18 cellular contexts compared by ENCODE assay signal in genomic region chr10:5643356-5643755, GRCh38. TPM values are rescaled to one million over a fixed set of nuclear protein-coding genes. Genes with fewer than 3 reads are reported as not detected.
DNase-seq lines count a peak whose midpoint lies in the region; ATAC-seq and TF ChIP-seq lines count a peak whose summit lies in the region.
"Had no signal": no experiment of that assay in that cellular context is flagged by ENCODE, and none has a peak within 500 bp of the region (broad histone marks: within the 10 kb centered on the region; RNA-seq: fewer than 3 reads in every experiment).

No MANE protein-coding gene starts in this region.

- H3K27me3 ChIP-seq in heart right ventricle (no peaks in the 10 kb centered on the region), prostate gland (replicated peaks; ENCODE audit: insufficient read depth) (no peaks in the 10 kb centered on the region), aorta (ENCODE audit: control insufficient read depth in 1 of 2, insufficient read depth in 2 of 2, low read length in 1 of 2) (no peaks in the 10 kb centered on the region)
- H3K27me3 ChIP-seq: foreskin keratinocyte had no signal

- WGBS in heart right ventricle, 2 donors: 51 to 55% methylated on average over 4 of the region's 4 CpGs
- WGBS in prostate gland: 73% methylated on average over 4 of the region's 4 CpGs
- WGBS in aorta, 2 donors: 6 to 8% methylated on average over 4 of the region's 4 CpGs

- H3K36me3 ChIP-seq in heart right ventricle: peaks cover 0 to 65% (median 31%) of the 10 kb centered on the region in 9 donors
- peaks cover 0 to 11% of the 10 kb centered on the region in 2 donors for H3K36me3 ChIP-seq in prostate gland
- H3K36me3 ChIP-seq in aorta (ENCODE audit: control insufficient read depth in 1 of 2, insufficient read depth in 2 of 2, low read length in 1 of 2): peaks cover 0 to 14% of the 10 kb centered on the region in 2 donors

- intact Hi-C loops in heart right ventricle (cut with DNase I): no loop called here
- intact Hi-C loops in prostate gland (cut with DNase I): no loop called here
- intact Hi-C loops in aorta (cut with DNase I): no loop called here
- intact Hi-C loops in natural killer cell (cut with micrococcal nuclease): no loop called here

- H3K4me3 Mint-ChIP-seq in activated naive CD4-positive, alpha-beta T cell treated with anti-CD3 and anti-CD28 coated beads, Interleukin-2, amount 50 U/mL, for 24 hours: no peak overlapping the region
- no peak overlapping the region for H3K4me3 Mint-ChIP-seq in natural killer cell
- H3K4me3 Mint-ChIP-seq: stimulated activated naive CD8-positive, alpha-beta T cell treated with anti-CD3 and anti-CD28 coated beads, Interleukin-15, amount 100 ng/mL, for 72 hours had no signal

- TF ChIP-seq CTCF in heart right ventricle (IDR thresholded peaks at IDR 0.05) (no peak), prostate gland (IDR thresholded peaks at IDR 0.05) (no peak), natural killer cell (IDR thresholded peaks at IDR 0.05) (no peak)

- no peak overlapping the region for H3K4me3 ChIP-seq in heart right ventricle
- no peak overlapping the region for H3K4me3 ChIP-seq in prostate gland
- no peak overlapping the region for H3K4me3 ChIP-seq in aorta (ENCODE audit: low read length in 2 of 2)

- H3K9me3 ChIP-seq in heart right ventricle: no peaks in the 10 kb centered on the region
- no peaks in the 10 kb centered on the region for H3K9me3 ChIP-seq in prostate gland
- H3K9me3 ChIP-seq in aorta (ENCODE audit: control insufficient read depth, low read length): no peaks in the 10 kb centered on the region

- H3K27ac ChIP-seq in heart right ventricle: peak overlapping the region in 8 of 10 donors; percentile 37 to 87 (median 82)
- peak overlapping the region; percentile 12 to 63 for H3K27ac ChIP-seq in prostate gland
- H3K27ac ChIP-seq in aorta (ENCODE audit: low read depth in 1 of 2, low read length in 2 of 2): peak overlapping the region in 1 of 2 donors; percentile 7
- H3K27ac ChIP-seq: 22Rv1, foreskin keratinocyte had no signal

- H3K4me1 ChIP-seq in heart right ventricle: peaks cover 15 to 51% (median 33%) of the 10 kb centered on the region in 9 donors
- peaks cover 2% of the 10 kb centered on the region for H3K4me1 ChIP-seq in prostate gland (replicated peaks)
- H3K4me1 ChIP-seq in aorta (ENCODE audit: control insufficient read depth in 1 of 2, insufficient read depth in 2 of 2, low read length in 2 of 2): peaks cover 0 to 2% of the 10 kb centered on the region in 2 donors
- H3K4me1 ChIP-seq: foreskin keratinocyte had no signal

- no peak for DNase-seq in activated naive CD4-positive, alpha-beta T cell treated with Interleukin-2 at 50 U/mL for 16 hours
- no peak for DNase-seq in heart right ventricle
- DNase-seq in prostate gland (ENCODE audit: low spot score): no peak
- no peak for DNase-seq in aorta
- DNase-seq in natural killer cell: no peak
- DNase-seq: activated naive CD4-positive, alpha-beta T cell; DMS79 treated with DMSO at 0.1 percent for 48 hours; foreskin keratinocyte; Kasumi-1; mesendoderm; NCI-H2227 treated with DMSO at 0.1 percent for 48 hours; nucleus accumbens; SIG-M5; stimulated activated naive CD8-positive, alpha-beta T cell treated with anti-CD3 and anti-CD28 coated beads, Interleukin-15, amount 100 ng/mL, for 72 hours had no signal

- H3K27me3 Mint-ChIP-seq in activated naive CD4-positive, alpha-beta T cell treated with anti-CD3 and anti-CD28 coated beads, Interleukin-2, amount 50 U/mL, for 24 hours: no peaks in the 10 kb centered on the region
- peaks cover 0 to 8% of the 10 kb centered on the region in 2 donors for H3K27me3 Mint-ChIP-seq in natural killer cell (ENCODE audit: low read depth in 2 of 2)
- H3K27me3 Mint-ChIP-seq: stimulated activated naive CD8-positive, alpha-beta T cell treated with anti-CD3 and anti-CD28 coated beads, Interleukin-15, amount 100 ng/mL, for 72 hours had no signal

- H3K4me1 Mint-ChIP-seq in activated naive CD4-positive, alpha-beta T cell treated with anti-CD3 and anti-CD28 coated beads, Interleukin-2, amount 50 U/mL, for 24 hours: peaks cover 4% of the 10 kb centered on the region
- no peaks in the 10 kb centered on the region for H3K4me1 Mint-ChIP-seq in natural killer cell
- H3K4me1 Mint-ChIP-seq: stimulated activated naive CD8-positive, alpha-beta T cell treated with anti-CD3 and anti-CD28 coated beads, Interleukin-15, amount 100 ng/mL, for 72 hours had no signal

- no peaks in the 10 kb centered on the region for H3K9me3 Mint-ChIP-seq in activated naive CD4-positive, alpha-beta T cell treated with anti-CD3 and anti-CD28 coated beads, Interleukin-2, amount 50 U/mL, for 24 hours
- H3K9me3 Mint-ChIP-seq in natural killer cell: no peaks in the 10 kb centered on the region
- H3K9me3 Mint-ChIP-seq: stimulated activated naive CD8-positive, alpha-beta T cell treated with anti-CD3 and anti-CD28 coated beads, Interleukin-15, amount 100 ng/mL, for 72 hours had no signal

- peak in 2 of 8 donors; percentile 36 to 54 for ATAC-seq in heart right ventricle
- ATAC-seq in aorta (ENCODE audit: low FRiP score): peak; percentile 49
- ATAC-seq in HG03135 (IDR thresholded peaks at IDR 0.05; ENCODE audit: unreplicated experiment): no peak
- ATAC-seq in natural killer cell: no peak
- no peak for ATAC-seq in HG02759 (IDR thresholded peaks at IDR 0.05; ENCODE audit: unreplicated experiment)
- ATAC-seq: foreskin keratinocyte; stimulated activated naive CD8-positive, alpha-beta T cell treated with anti-CD3 and anti-CD28 coated beads, Interleukin-15, amount 100 ng/mL, for 72 hours had no signal

- TF ChIP-seq POLR2A in prostate gland (IDR thresholded peaks at IDR 0.05): no peak

- peaks cover 14% of the 10 kb centered on the region for H3K36me3 Mint-ChIP-seq in activated naive CD4-positive, alpha-beta T cell treated with anti-CD3 and anti-CD28 coated beads, Interleukin-2, amount 50 U/mL, for 24 hours
- no peaks in the 10 kb centered on the region for H3K36me3 Mint-ChIP-seq in natural killer cell

- peak overlapping the region; percentile 35 for H3K27ac Mint-ChIP-seq in activated naive CD4-positive, alpha-beta T cell treated with anti-CD3 and anti-CD28 coated beads, Interleukin-2, amount 50 U/mL, for 24 hours
- no peak overlapping the region for H3K27ac Mint-ChIP-seq in natural killer cell

RNA-seq across cellular contexts. Expression of gene ASB13, which starts 23.0 kb away (rescaled TPM):
- total RNA-seq in heart right ventricle (10 to 100 TPM in 9 of 10 donors, 1 to 10 TPM in 1; 9.3 to 16.3 (median 13.4) TPM), prostate gland (10 to 100 TPM; 16.6 to 24.5 TPM), aorta (10 to 100 TPM; 23.2 to 25.0 TPM), natural killer cell (1 to 10 TPM in 2 of 3 donors, under 1 TPM in 1; 0.99 to 2.4 (median 1.4) TPM)
- polyA plus RNA-seq in heart right ventricle (10 to 100 TPM in 1 of 2 donors, 1 to 10 TPM in 1; 8.4 to 18.0 TPM), aorta (10 to 100 TPM; 19.2 to 35.1 TPM)

RNA-seq across cellular contexts. Expression of gene TASOR2, which starts 41.3 kb away (rescaled TPM):
- total RNA-seq in heart right ventricle: 10 to 100 TPM; 26.9 to 45.6 (median 34.6) TPM
- polyA plus RNA-seq in heart right ventricle: 10 to 100 TPM in 1 of 2 donors, 1 to 10 TPM in 1; 7.0 to 19.7 TPM
- 10 to 100 TPM; 55.0 to 97.9 TPM for total RNA-seq in prostate gland
- total RNA-seq in aorta: 10 to 100 TPM; 68.2 to 72.6 TPM
- polyA plus RNA-seq in aorta: 10 to 100 TPM in 1 of 2 donors, 1 to 10 TPM in 1; 2.3 to 11.0 TPM
- 10 to 100 TPM; 64.4 to 88.7 (median 66.4) TPM for total RNA-seq in natural killer cell
